ENCODE assay signal across 9 cellular contexts in genomic region chr4:98688416-98689290, GRCh38. TPM values are rescaled to one million over a fixed set of nuclear protein-coding genes. Genes with fewer than 3 reads are reported as not detected.
DNase-seq lines count a peak whose midpoint lies in the region; ATAC-seq and TF ChIP-seq lines count a peak whose summit lies in the region.
"Had no signal": no experiment of that assay in that cellular context is flagged by ENCODE, and none has a peak within 500 bp of the region (broad histone marks: within the 10 kb centered on the region; RNA-seq: fewer than 3 reads in every experiment).

No MANE protein-coding gene starts in this region.

- POLR2A ChIA-PET in CD8-positive, alpha-beta memory T cell (lab: Charles Lee), result no interaction called here

- H4K20me1 ChIP-seq in Loucy (ENCODE audit: insufficient read depth, low read length, poor library complexity, severe bottlenecking), result no peaks in the 10 kb centered on the region

- H3K36me3 ChIP-seq in CD8-positive, alpha-beta memory T cell (ENCODE audit: insufficient read depth, low read length), result no peaks in the 10 kb centered on the region
- H3K36me3 ChIP-seq in Loucy (ENCODE audit: insufficient read depth, low read length), result no peaks in the 10 kb centered on the region
- no peaks in the 10 kb centered on the region for H3K36me3 ChIP-seq in mucosa of descending colon (ENCODE audit: low read depth)
- H3K36me3 ChIP-seq in body of pancreas (replicated peaks in 1 of 2; ENCODE audit: insufficient read depth in 1 of 2, low read depth in 2 of 2), result no peaks in the 10 kb centered on the region
- H3K36me3 ChIP-seq in vagina, result no peaks in the 10 kb centered on the region
- H3K36me3 ChIP-seq: left lung had no signal

- peaks cover 22% of the 10 kb centered on the region for H3K4me1 ChIP-seq in CD8-positive, alpha-beta memory T cell (ENCODE audit: insufficient read depth, low read length)
- H3K4me1 ChIP-seq in Loucy (ENCODE audit: insufficient read depth, low read length, poor library complexity, severe bottlenecking), result peaks cover 36% of the 10 kb centered on the region
- peaks cover 5% of the 10 kb centered on the region for H3K4me1 ChIP-seq in mucosa of descending colon (ENCODE audit: low read depth)
- no peaks in the 10 kb centered on the region for H3K4me1 ChIP-seq in body of pancreas
- peaks cover 15% of the 10 kb centered on the region for H3K4me1 ChIP-seq in vagina
- H3K4me1 ChIP-seq: left lung had no signal

- peak overlapping the region; percentile 14 for H3K9ac ChIP-seq in Loucy (ENCODE audit: low read depth, low read length, poor library complexity, severe bottlenecking)

- ATAC-seq in mucosa of descending colon (peak; percentile 29), body of pancreas (no peak), HG03469 (IDR thresholded peaks at IDR 0.05; ENCODE audit: unreplicated experiment) (no peak)
- ATAC-seq: left lung had no signal

- H3K79me2 ChIP-seq in Loucy (ENCODE audit: insufficient read depth, low read length), result no peaks in the 10 kb centered on the region

- in situ Hi-C loops in G401 (cut with HindIII; ENCODE audit: low sequenced_read_pairs), result no loop called here

- no peak overlapping the region for H2AFZ ChIP-seq in Loucy (ENCODE audit: low read length)

- H3K36me3 Mint-ChIP-seq in CD8-positive, alpha-beta memory T cell, result peaks cover 0 to 5% (median 0%) of the 10 kb centered on the region in 3 donors

- H3K4me3 ChIP-seq in CD8-positive, alpha-beta memory T cell (ENCODE audit: low read length), result peak overlapping the region; percentile 2
- H3K4me3 ChIP-seq in Loucy (ENCODE audit: low read length, poor library complexity, severe bottlenecking), result peak overlapping the region; percentile 28
- no peak overlapping the region for H3K4me3 ChIP-seq in mucosa of descending colon
- H3K4me3 ChIP-seq in body of pancreas, result no peak overlapping the region
- no peak overlapping the region for H3K4me3 ChIP-seq in vagina
- H3K4me3 ChIP-seq: left lung had no signal

- peak overlapping the region; percentile 60 for H3K4me2 ChIP-seq in Loucy (ENCODE audit: low read depth, low read length, poor library complexity, severe bottlenecking)

- peak in 1 of 5 donors; percentile 21 for DNase-seq in CD8-positive, alpha-beta memory T cell
- DNase-seq in amniotic epithelial cell (ENCODE audit: low read depth) (peak; percentile 69), mucosa of descending colon (no peak), body of pancreas (no peak), G401 (ENCODE audit: low spot score) (no peak), vagina (ENCODE audit: extremely low spot score in 2 of 2) (no peak)
- DNase-seq: left lung had no signal

- 38% methylated on average over 5 of the region's 5 CpGs for WGBS in body of pancreas, 2 donors

- intact Hi-C loops in mucosa of descending colon (cut with DNase I, micrococcal nuclease), result no loop called here
- intact Hi-C loops in body of pancreas (cut with DNase I), result no loop called here
- intact Hi-C loops in vagina (cut with DNase I), result no loop called here

- H3F3A ChIP-seq in Loucy (ENCODE audit: low read depth), result peaks cover 5% of the 10 kb centered on the region; the same call in 1 of the 2 replicates

- peaks cover 26 to 42% (median 31%) of the 10 kb centered on the region in 3 donors for H3K4me1 Mint-ChIP-seq in CD8-positive, alpha-beta memory T cell

- TF ChIP-seq POLR2A in body of pancreas (IDR thresholded peaks at IDR 0.05), result no peak
- no peak for TF ChIP-seq POLR2A in vagina (IDR thresholded peaks at IDR 0.05)

- peak overlapping the region in 6 of 7 donors; percentile 3 to 59 (median 22) for H3K4me3 Mint-ChIP-seq in CD8-positive, alpha-beta memory T cell

- H3K27ac ChIP-seq in CD8-positive, alpha-beta memory T cell (ENCODE audit: low read depth, low read length), result no peak overlapping the region
- H3K27ac ChIP-seq in body of pancreas (no peak overlapping the region), vagina (no peak overlapping the region)
- H3K27ac ChIP-seq: left lung had no signal

- H3K27me3 ChIP-seq in CD8-positive, alpha-beta memory T cell (ENCODE audit: insufficient read depth, low read length, poor library complexity, severe bottlenecking), result no peaks in the 10 kb centered on the region
- H3K27me3 ChIP-seq in Loucy (ENCODE audit: insufficient read depth, low read length, poor library complexity, severe bottlenecking), result no peaks in the 10 kb centered on the region
- no peaks in the 10 kb centered on the region for H3K27me3 ChIP-seq in body of pancreas
- no peaks in the 10 kb centered on the region for H3K27me3 ChIP-seq in vagina
- H3K27me3 ChIP-seq: left lung had no signal

- H3K9me2 ChIP-seq in Loucy (replicated peaks; ENCODE audit: low read depth, low read length), result no peaks in the 10 kb centered on the region

- no peak for TF ChIP-seq CTCF in Loucy (conservative IDR thresholded peaks at IDR 0.05; ENCODE audit: low read length)
- TF ChIP-seq CTCF in mucosa of descending colon (IDR thresholded peaks at IDR 0.05), result no peak
- TF ChIP-seq CTCF in body of pancreas (IDR thresholded peaks at IDR 0.05), result no peak
- TF ChIP-seq CTCF in vagina (IDR thresholded peaks at IDR 0.05), result no peak

- H3K9me3 Mint-ChIP-seq in CD8-positive, alpha-beta memory T cell, result no peaks in the 10 kb centered on the region

- H3K27ac Mint-ChIP-seq in CD8-positive, alpha-beta memory T cell, result peak overlapping the region in 7 of 8 donors; percentile 16 to 78 (median 35)

- H3K9me3 ChIP-seq in CD8-positive, alpha-beta memory T cell (ENCODE audit: low read length), result no peaks in the 10 kb centered on the region
- no peaks in the 10 kb centered on the region for H3K9me3 ChIP-seq in Loucy (ENCODE audit: insufficient read depth, low read depth, low read length)
- no peaks in the 10 kb centered on the region for H3K9me3 ChIP-seq in mucosa of descending colon
- no peaks in the 10 kb centered on the region for H3K9me3 ChIP-seq in body of pancreas
- H3K9me3 ChIP-seq in vagina, result no peaks in the 10 kb centered on the region
- H3K9me3 ChIP-seq: left lung had no signal

- H3K27me3 Mint-ChIP-seq in CD8-positive, alpha-beta memory T cell, result no peaks in the 10 kb centered on the region

- CTCF ChIA-PET in CD8-positive, alpha-beta memory T cell (lab: Charles Lee), result interaction anchor here (0.9 to 1.6 kb wide), 5 partner anchors 9 to 29 kb away, joined by 3 to 5 read pairs (median 3); no protein-coding TSS in a partner anchor

RNA-seq across cellular contexts. Expression of gene TSPAN5, which starts 30.2 kb away (rescaled TPM):
- 10 to 100 TPM; 15.9 to 16.7 TPM for total RNA-seq in CD8-positive, alpha-beta memory T cell
- polyA plus RNA-seq in CD8-positive, alpha-beta memory T cell, result 29.7 TPM
- 10 to 100 TPM in 1 of 3 donors, 1 to 10 TPM in 2; 3.9 to 11.8 (median 4.9) TPM for total RNA-seq in mucosa of descending colon
- total RNA-seq in body of pancreas, result 1 to 10 TPM; 1.8 to 2.0 TPM
- total RNA-seq in G401 (2014; rRNA removed; shearing (Covaris generic)), result not detected in 2 replicates
- 15.5 TPM for total RNA-seq in vagina

Comparison
In these comparisons a context has a peak if more than half of its experiments do, and no peak if none do; other contexts are left out.
1. H3K4me3 ChIP-seq: peak in CD8-positive, alpha-beta memory T cell (single experiment) and Loucy (single experiment); none in mucosa of descending colon (single experiment), body of pancreas (0 of 2) and vagina (0 of 2).